ENCODE assay signal across 17 cellular contexts in the genomic region with DNA sequence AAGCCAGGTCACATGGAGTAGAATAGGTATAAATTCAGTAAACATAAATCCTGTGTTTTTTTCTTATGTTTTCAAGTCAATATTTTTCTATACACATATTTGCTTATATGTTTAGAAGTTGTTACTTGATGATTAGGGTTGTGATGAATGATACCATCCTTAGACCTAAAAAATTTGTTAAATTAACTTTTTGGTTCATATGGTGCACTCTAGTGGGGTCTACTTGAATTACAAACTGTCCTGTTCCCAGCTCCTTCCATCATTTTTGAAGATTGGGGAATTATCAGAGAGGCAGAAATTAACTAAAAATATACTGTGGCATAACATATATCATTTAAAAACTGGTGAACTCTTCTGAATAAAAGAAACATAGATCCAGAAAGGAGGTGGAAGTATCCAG. TPM values are rescaled to one million over a fixed set of nuclear protein-coding genes. Genes with fewer than 3 reads are reported as not detected.
"Had no signal": no experiment of that assay in that cellular context is flagged by ENCODE, and none has a peak within 500 bp of the region (broad histone marks: within the 10 kb centered on the region; RNA-seq: fewer than 3 reads in every experiment).

No MANE protein-coding gene starts in this region.

- H3K4me1 Mint-ChIP-seq: activated naive CD4-positive, alpha-beta T cell treated with anti-CD3 and anti-CD28 coated beads, Interleukin-2, amount 10 ng/mL, durations not matched to agents 7 days and 5 days; naive thymus-derived CD8-positive, alpha-beta T cell had no signal

- H3K4me3 Mint-ChIP-seq: activated naive CD4-positive, alpha-beta T cell treated with anti-CD3 and anti-CD28 coated beads, Interleukin-2, amount 10 ng/mL, durations not matched to agents 7 days and 5 days; naive thymus-derived CD8-positive, alpha-beta T cell; stimulated activated naive CD8-positive, alpha-beta T cell treated with anti-CD3 and anti-CD28 coated beads, Interleukin-15, Interleukin-2, amounts not matched to agents 100 ng/mL and 50 ng/mL, for 24 hours had no signal

- ATAC-seq: heart left ventricle; left lobe of liver; mucosa of descending colon; naive thymus-derived CD8-positive, alpha-beta T cell; upper lobe of right lung had no signal

- H3K4me1 ChIP-seq: colonic mucosa, heart left ventricle, sigmoid colon, upper lobe of right lung had no signal

- H3K4me3 ChIP-seq: colonic mucosa, heart left ventricle, mucosa of descending colon, sigmoid colon, upper lobe of right lung had no signal

- H3K36me3 Mint-ChIP-seq: activated naive CD4-positive, alpha-beta T cell treated with anti-CD3 and anti-CD28 coated beads, Interleukin-2, amount 10 ng/mL, durations not matched to agents 7 days and 5 days had no signal

- H3K9me3 Mint-ChIP-seq: activated naive CD4-positive, alpha-beta T cell treated with anti-CD3 and anti-CD28 coated beads, Interleukin-2, amount 10 ng/mL, durations not matched to agents 7 days and 5 days; activated T-helper 2 cell treated with anti-CD3 and anti-CD28 coated beads, Interferon-gamma antibody, Interleukin-2, Interleukin-4, amounts not matched to agents 10 μg/mL and 5 μg/mL and 100 μg/mL, durations not matched to agents 14 hours and 24 hours and 36 hours had no signal

- H3K9me3 ChIP-seq: colonic mucosa, mucosa of descending colon, sigmoid colon, upper lobe of right lung had no signal

- H3K27ac Mint-ChIP-seq: activated naive CD4-positive, alpha-beta T cell treated with anti-CD3 and anti-CD28 coated beads, Interleukin-2, amount 10 ng/mL, durations not matched to agents 7 days and 5 days; activated T-helper 2 cell treated with anti-CD3 and anti-CD28 coated beads, Interferon-gamma antibody, Interleukin-2, Interleukin-4, amounts not matched to agents 10 μg/mL and 5 μg/mL and 100 μg/mL, durations not matched to agents 14 hours and 24 hours and 36 hours; naive thymus-derived CD8-positive, alpha-beta T cell; stimulated activated naive CD8-positive, alpha-beta T cell treated with anti-CD3 and anti-CD28 coated beads, Interleukin-15, Interleukin-2, amounts not matched to agents 100 ng/mL and 50 ng/mL, for 24 hours had no signal

- H3K27ac ChIP-seq: colonic mucosa, heart left ventricle, sigmoid colon, upper lobe of right lung had no signal

- H3K27me3 ChIP-seq: colonic mucosa, sigmoid colon, upper lobe of right lung had no signal

- H3K27me3 Mint-ChIP-seq: activated naive CD4-positive, alpha-beta T cell treated with anti-CD3 and anti-CD28 coated beads, Interleukin-2, amount 10 ng/mL, durations not matched to agents 7 days and 5 days had no signal

- H3K36me3 ChIP-seq: colonic mucosa, heart left ventricle, sigmoid colon, upper lobe of right lung had no signal

- DNase-seq: activated CD4-positive, alpha-beta T cell treated with anti-CD3 and anti-CD28 coated beads, Interleukin-2, amount 50 U/mL, for 1 hour; activated naive CD4-positive, alpha-beta T cell treated with anti-CD3 and anti-CD28 coated beads, Interleukin-2, amount 10 ng/mL, durations not matched to agents 7 days and 5 days; colonic mucosa; heart left ventricle; mammary epithelial cell; mucosa of descending colon; naive thymus-derived CD8-positive, alpha-beta T cell; sigmoid colon; stimulated activated CD4-positive, alpha-beta T cell treated with anti-CD3 and anti-CD28 coated beads, Interleukin-12 subunit alpha, Interleukin-12 subunit beta, amount 100 ng/mL, for 4 hours; upper lobe of right lung had no signal

RNA-seq across cellular contexts. Expression of a gene that starts 48.3 kb away (rescaled TPM):
- total RNA-seq: activated T-helper 2 cell treated with anti-CD3 and anti-CD28 coated beads, Interferon-gamma antibody, Interleukin-2, Interleukin-4, amounts not matched to agents 10 μg/mL and 5 μg/mL and 100 μg/mL, durations not matched to agents 14 hours and 24 hours and 36 hours; cardiac septum; colonic mucosa; fibroblast of lung; heart left ventricle; left lobe of liver; mammary epithelial cell; naive thymus-derived CD8-positive, alpha-beta T cell; omental fat pad; pulmonary artery endothelial cell; sigmoid colon; upper lobe of right lung had no signal
- polyA plus RNA-seq: fibroblast of lung; heart left ventricle; naive thymus-derived CD8-positive, alpha-beta T cell had no signal
